In genomic region chr4:108696160-108696559, GRCh38 we compare ENCODE assay signal across 28 cellular contexts.
"Had no signal": no experiment of that assay in that cellular context is flagged by ENCODE, and none has a peak within 500 bp of the region (broad histone marks: within the 10 kb centered on the region; RNA-seq: fewer than 3 reads in every experiment).

No MANE protein-coding gene starts in this region.

- H3K27me3 ChIP-seq: pancreas, right lobe of liver, sigmoid colon, stomach, thyroid gland, tibial nerve, upper lobe of left lung, vagina had no signal

- FAIRE-seq: pancreas, small intestine, urothelium cell line had no signal

- H3K27ac Mint-ChIP-seq: naive thymus-derived CD8-positive, alpha-beta T cell; natural killer cell treated with Interleukin-12 subunit alpha and Interleukin-12 subunit beta and Interleukin-15 and Interleukin-18, amount 100 ng/mL, for 72 hours; nephron progenitor cell; stimulated activated effector memory CD8-positive, alpha-beta T cell treated with anti-CD3 and anti-CD28 coated beads, Interleukin-12 subunit alpha, Interleukin-12 subunit beta, amount 100 ng/mL, for 72 hours; stimulated activated naive B cell treated with anti-CD40 and anti-IgM and Interleukin-4, amounts not matched to agents 10 μg/mL and 1 μg/mL and 100 μg/mL, for 72 hours; stimulated activated naive CD8-positive, alpha-beta T cell treated with anti-CD3 and anti-CD28 coated beads, Interleukin-15, Interleukin-2, amounts not matched to agents 100 ng/mL and 50 ng/mL, for 24 hours had no signal

- H3K4me1 ChIP-seq: pancreas, prostate gland, thyroid gland, upper lobe of left lung had no signal

- H3K4me3 Mint-ChIP-seq: naive thymus-derived CD8-positive, alpha-beta T cell; natural killer cell treated with Interleukin-12 subunit alpha and Interleukin-12 subunit beta and Interleukin-15 and Interleukin-18, amount 100 ng/mL, for 72 hours; nephron progenitor cell; neural crest cell; stimulated activated effector memory CD8-positive, alpha-beta T cell treated with anti-CD3 and anti-CD28 coated beads, Interleukin-12 subunit alpha, Interleukin-12 subunit beta, amount 100 ng/mL, for 72 hours; stimulated activated naive B cell treated with anti-CD40 and anti-IgM and Interleukin-4, amounts not matched to agents 10 μg/mL and 1 μg/mL and 100 μg/mL, for 72 hours; stimulated activated naive CD8-positive, alpha-beta T cell treated with anti-CD3 and anti-CD28 coated beads, Interleukin-15, Interleukin-2, amounts not matched to agents 100 ng/mL and 50 ng/mL, for 24 hours had no signal

- H3K4me3 ChIP-seq: pancreas, prostate gland, right lobe of liver, sigmoid colon, stomach, thoracic aorta, thyroid gland, tibial nerve, upper lobe of left lung, vagina had no signal

- DNase-seq: naive thymus-derived CD8-positive, alpha-beta T cell; nephron progenitor cell; nucleus accumbens; pancreas; right cardiac atrium; right lobe of liver; sigmoid colon; small intestine; stimulated activated CD4-positive, alpha-beta T cell treated with anti-CD3 and anti-CD28 coated beads, Interleukin-15, amount 100 ng/mL, for 24 hours; stimulated activated CD4-positive, alpha-beta T cell treated with anti-CD3 and anti-CD28 coated beads, Interleukin-2, amount 100 ng/mL, for 24 hours; stimulated activated CD4-positive, alpha-beta T cell treated with anti-CD3 and anti-CD28 coated beads, Interleukin-2, amount 100 ng/mL, for 48 hours; stimulated activated CD4-positive, alpha-beta T cell treated with anti-CD3 and anti-CD28 coated beads, Interleukin-4, amount 100 ng/mL, for 24 hours; stimulated activated naive B cell treated with anti-CD40 and anti-IgM and Interleukin-4, amounts not matched to agents 10 μg/mL and 1 μg/mL and 100 μg/mL, for 72 hours; stimulated activated naive CD4-positive, alpha-beta T cell treated with Interleukin-2 at 50 U/mL for 16 hours; stomach; thyroid gland; trophoblast cell; upper lobe of left lung had no signal

- H3K4me1 Mint-ChIP-seq: neural crest cell; stimulated activated effector memory CD8-positive, alpha-beta T cell treated with anti-CD3 and anti-CD28 coated beads, Interleukin-12 subunit alpha, Interleukin-12 subunit beta, amount 100 ng/mL, for 72 hours; stimulated activated naive B cell treated with anti-CD40 and anti-IgM and Interleukin-4, amounts not matched to agents 10 μg/mL and 1 μg/mL and 100 μg/mL, for 72 hours had no signal

- H3K27ac ChIP-seq: neutrophil, pancreas, prostate gland, right lobe of liver, sigmoid colon, stomach, thoracic aorta, thyroid gland, tibial nerve, upper lobe of left lung, vagina had no signal

- ATAC-seq: naive thymus-derived CD8-positive, alpha-beta T cell; natural killer cell treated with Interleukin-12 subunit alpha and Interleukin-12 subunit beta and Interleukin-15 and Interleukin-18, amount 100 ng/mL, for 72 hours; pancreas; right cardiac atrium; right lobe of liver; stimulated activated effector memory CD8-positive, alpha-beta T cell treated with anti-CD3 and anti-CD28 coated beads, Interleukin-12 subunit alpha, Interleukin-12 subunit beta, amount 100 ng/mL, for 72 hours; stimulated activated naive B cell treated with anti-CD40 and anti-IgM and Interleukin-4, amounts not matched to agents 10 μg/mL and 1 μg/mL and 100 μg/mL, for 72 hours had no signal

- H3K36me3 Mint-ChIP-seq: naive thymus-derived CD8-positive, alpha-beta T cell; natural killer cell treated with Interleukin-12 subunit alpha and Interleukin-12 subunit beta and Interleukin-15 and Interleukin-18, amount 100 ng/mL, for 72 hours; stimulated activated effector memory CD8-positive, alpha-beta T cell treated with anti-CD3 and anti-CD28 coated beads, Interleukin-12 subunit alpha, Interleukin-12 subunit beta, amount 100 ng/mL, for 72 hours; stimulated activated naive B cell treated with anti-CD40 and anti-IgM and Interleukin-4, amounts not matched to agents 10 μg/mL and 1 μg/mL and 100 μg/mL, for 72 hours had no signal

- H3K36me3 ChIP-seq: neutrophil, pancreas, prostate gland, right lobe of liver, sigmoid colon, stomach, thoracic aorta, thyroid gland, tibial nerve, upper lobe of left lung, vagina had no signal

- H3K27me3 Mint-ChIP-seq: naive thymus-derived CD8-positive, alpha-beta T cell; stimulated activated naive B cell treated with anti-CD40 and anti-IgM and Interleukin-4, amounts not matched to agents 10 μg/mL and 1 μg/mL and 100 μg/mL, for 72 hours; stimulated activated naive CD8-positive, alpha-beta T cell treated with anti-CD3 and anti-CD28 coated beads, Interleukin-15, Interleukin-2, amounts not matched to agents 100 ng/mL and 50 ng/mL, for 24 hours had no signal

- H3K9me3 Mint-ChIP-seq: naive thymus-derived CD8-positive, alpha-beta T cell; natural killer cell treated with Interleukin-12 subunit alpha and Interleukin-12 subunit beta and Interleukin-15 and Interleukin-18, amount 100 ng/mL, for 72 hours; nephron progenitor cell; neural crest cell; stimulated activated effector memory CD8-positive, alpha-beta T cell treated with anti-CD3 and anti-CD28 coated beads, Interleukin-12 subunit alpha, Interleukin-12 subunit beta, amount 100 ng/mL, for 72 hours; stimulated activated naive B cell treated with anti-CD40 and anti-IgM and Interleukin-4, amounts not matched to agents 10 μg/mL and 1 μg/mL and 100 μg/mL, for 72 hours; stimulated activated naive CD8-positive, alpha-beta T cell treated with anti-CD3 and anti-CD28 coated beads, Interleukin-15, Interleukin-2, amounts not matched to agents 100 ng/mL and 50 ng/mL, for 24 hours had no signal

- H3K9me3 ChIP-seq: neutrophil, pancreas, prostate gland, right lobe of liver, sigmoid colon, stomach, thoracic aorta, thyroid gland, tibial nerve, upper lobe of left lung, vagina had no signal
